Comparison of ENCODE assay signal across 8 cellular contexts in the genomic region with DNA sequence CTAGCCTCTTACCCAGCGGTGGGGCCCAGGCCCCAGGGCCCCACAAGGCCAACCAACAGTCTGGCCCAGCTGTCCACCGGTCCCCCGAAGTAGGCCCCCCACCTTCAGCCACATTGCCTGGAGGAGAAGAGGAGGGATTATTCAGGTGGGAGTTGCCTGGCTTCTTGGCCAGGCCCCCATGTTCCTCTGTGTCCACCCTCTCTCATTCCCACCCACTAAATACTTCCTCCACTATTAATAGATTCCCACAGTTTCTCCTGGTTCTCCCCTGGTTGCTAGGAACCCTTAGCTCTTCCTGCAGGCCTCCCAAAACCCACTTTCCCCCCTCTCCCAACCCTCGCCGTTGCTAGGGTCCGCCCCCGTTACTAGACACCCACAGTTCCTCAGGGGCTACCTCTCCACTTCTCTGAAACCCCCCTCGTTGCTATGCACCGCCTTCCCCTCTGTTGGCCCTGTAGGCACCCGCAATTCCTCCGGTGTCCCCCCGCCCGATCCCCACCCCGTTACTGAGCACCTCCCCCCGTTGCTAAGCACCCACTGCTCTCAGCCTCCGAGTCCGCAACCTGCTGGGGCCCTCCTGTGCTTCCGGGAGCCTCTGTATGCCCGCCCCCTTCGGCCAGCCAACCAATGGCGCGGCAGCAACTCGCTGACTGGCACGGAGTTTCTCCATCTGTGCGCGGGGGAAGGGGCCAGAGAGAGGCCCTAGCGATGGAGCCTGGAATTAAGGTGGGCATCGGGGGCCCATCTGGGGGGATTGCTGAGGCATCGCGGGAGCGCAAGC. TPM values are rescaled to one million over a fixed set of nuclear protein-coding genes. Genes with fewer than 3 reads are reported as not detected.
DNase-seq lines count a peak whose midpoint lies in the region; ATAC-seq, FAIRE-seq and TF ChIP-seq lines count a peak whose summit lies in the region.

No MANE protein-coding gene starts in this region.

- 13% methylated on average over 22 of the region's 31 CpGs; no CpG with 5 or more reads in 1 of the 2 experiments for WGBS in H1 (ENCODE audit: extremely low coverage in 1 of 2, insufficient coverage in 1 of 2, insufficient read length in 1 of 2, insufficient replicate concordance in 2 of 2, low coverage in 1 of 2, low lambda C conversion rate in 2 of 2, missing lambda C conversion rate in 1 of 2), 2 experiments

- no peak overlapping the region for H3K23ac ChIP-seq in H1 (ENCODE audit: insufficient read length)

- H4K20me1 ChIP-seq in H1 (replicated peaks in 1 of 2; ENCODE audit: control insufficient read depth in 1 of 2, insufficient read depth in 2 of 2, low read length in 2 of 2): no peaks in the 10 kb centered on the region

- FAIRE-seq in H1 (lab: Jason Lieb, UNC): no peak

- no peak overlapping the region for H3K14ac ChIP-seq in H1 (ENCODE audit: insufficient read length)

- TF ChIP-seq EP300 in H1 (IDR thresholded peaks at IDR 0.05; ENCODE audit: borderline replicate concordance in 1 of 2, low read depth in 2 of 2, low read length in 2 of 2): peak in 1 of 2 experiments; percentile 12; a peak in 1 of 3 replicates

- H3K4ac ChIP-seq in H1 (replicated peaks; ENCODE audit: insufficient read length, low read depth, low read length): peak overlapping the region; percentile 21

- H2BK120ac ChIP-seq in H1 (replicated peaks; ENCODE audit: low read depth, low read length): no peak overlapping the region

- H3K4me1 Mint-ChIP-seq in CD4-positive, alpha-beta memory T cell: peaks cover 38 to 69% (median 51%) of the 10 kb centered on the region in 4 donors

- 0 out of 3 replicates have a peak, but pooled peaks of 1 of the 2 experiments have one; percentile 54 for TF ChIP-seq POLR2A in H1 (IDR thresholded peaks at IDR 0.05; ENCODE audit: control extremely low read depth in 1 of 2, low read depth in 2 of 2, low read length in 2 of 2)

- POLR2A ChIA-PET in CD4-positive, alpha-beta memory T cell (lab: Charles Lee; ENCODE audit: partially characterized antibody): interaction anchor here (0.7 kb wide), 2 partner anchors 36 to 52 kb away, joined by 3 read pairs; a partner anchor contains a TSS
- POLR2A ChIA-PET in H1 (lab: Charles Lee; ENCODE audit: partially characterized antibody): interaction anchor here (0.6 to 1.6 kb wide), 11 partner anchors 13 to 712 kb away, joined by 3 to 6 read pairs (median 3); a partner anchor contains a TSS

- H2BK15ac ChIP-seq in H1 (ENCODE audit: low read length): peak overlapping the region; percentile 55; the same call in 1 of the 2 replicates

- peak overlapping the region; percentile 84 to 94 (median 90) for H3K4me3 Mint-ChIP-seq in CD4-positive, alpha-beta memory T cell

- peak; percentile 93 to 96 (median 94) for DNase-seq in CD4-positive, alpha-beta memory T cell
- DNase-seq in HT1080 (ENCODE audit: low read depth) (peak; percentile 92), H1 (ENCODE audit: low read depth in 1 of 2, low spot score in 2 of 2) (peak; percentile 73 to 98), mesenteric fat pad (ENCODE audit: low spot score) (peak; percentile 95)
- DNase-seq in NK-92 treated with Interleukin-12 subunit alpha and Interleukin-12 subunit beta, amount 100 ng/mL, for 24 hours (lab: John Stamatoyannopoulos, UW): peak; percentile 89
- DNase-seq in activated CD8-positive, alpha-beta memory T cell treated with anti-CD3 and anti-CD28 coated beads, Interleukin-2, amount 50 U/mL, for 1 hour (ENCODE audit: extremely low read depth): peak; percentile 80
- peak; percentile 77 for DNase-seq in stimulated activated CD8-positive, alpha-beta memory T cell treated with anti-CD3 and anti-CD28 coated beads, Interleukin-12 subunit alpha, Interleukin-12 subunit beta, amount 100 ng/mL, for 24 hours (ENCODE audit: extremely low read depth)

- H2BK20ac ChIP-seq in H1 (ENCODE audit: low read length): peak overlapping the region; percentile 61; the same call in 1 of the 2 replicates

- no peak for TF ChIP-seq RAD21 in H1 (IDR thresholded peaks at IDR 0.05 in 1 of 2, conservative IDR thresholded peaks at IDR 0.05 in 1 of 2; ENCODE audit: low read depth in 2 of 2, low read length in 2 of 2)

- 0 out of 2 replicates have a peak, but pooled peaks cover 2% of the 10 kb centered on the region for H3K79me1 ChIP-seq in H1 (ENCODE audit: low read depth, low read length)

- no peaks in the 10 kb centered on the region for H3K27me3 Mint-ChIP-seq in CD4-positive, alpha-beta memory T cell

- no peaks in the 10 kb centered on the region for H3K9me3 ChIP-seq in CD4-positive, alpha-beta memory T cell (ENCODE audit: control insufficient read depth in 1 of 2, low read length in 2 of 2)
- no peaks in the 10 kb centered on the region for H3K9me3 ChIP-seq in H1 (ENCODE audit: insufficient read depth in 2 of 2, low read depth in 1 of 2, low read length in 1 of 2)

- peaks cover 0 to 1% (median 0%) of the 10 kb centered on the region in 8 donors for H3K9me3 Mint-ChIP-seq in CD4-positive, alpha-beta memory T cell

- H3K27ac Mint-ChIP-seq in CD4-positive, alpha-beta memory T cell: peak overlapping the region; percentile 96 to 99 (median 98)

- H3K9ac ChIP-seq in H1 (replicated peaks in 1 of 4; ENCODE audit: extremely low read depth in 1 of 4, low read depth in 3 of 4, low read length in 3 of 4): peak overlapping the region in 3 of 4 experiments; percentile 67 to 90 (median 68); a peak in 6 of 7 replicates

- H4K8ac ChIP-seq in H1 (ENCODE audit: extremely low read depth, insufficient read depth, low read length): no peak overlapping the region

- peaks cover 23% of the 10 kb centered on the region for H3K23me2 ChIP-seq in H1 (ENCODE audit: low read depth, low read length)

- peak overlapping the region; percentile 90; the same call in 1 of the 2 replicates for H2BK12ac ChIP-seq in H1 (ENCODE audit: low read depth, low read length)

- peak overlapping the region; percentile 93 for H3K18ac ChIP-seq in H1 (ENCODE audit: extremely low read depth, low read length)

- intact Hi-C loops in CD4-positive, alpha-beta memory T cell (cut with micrococcal nuclease): loop anchor here (1.0 to 5.0 kb wide), 4 partner anchors 24 to 102 kb away; a partner anchor contains a TSS

- H2AK5ac ChIP-seq in H1 (ENCODE audit: low read depth, low read length): peak overlapping the region; percentile 83; the same call in 1 of the 2 replicates

- H3K36me3 Mint-ChIP-seq in CD4-positive, alpha-beta memory T cell: peaks cover 16 to 41% of the 10 kb centered on the region in 2 donors

- peak overlapping the region; percentile 98 for H3K27ac ChIP-seq in CD4-positive, alpha-beta memory T cell (ENCODE audit: low read depth, low read length)
- H3K27ac ChIP-seq in H1 (ENCODE audit: low read depth, low read length): peak overlapping the region; percentile 78

- CTCF ChIA-PET in CD4-positive, alpha-beta memory T cell (lab: Charles Lee; ENCODE audit: partially characterized antibody): no interaction called here
- CTCF ChIA-PET in H1 (lab: Charles Lee; ENCODE audit: partially characterized antibody): interaction anchor here (0.7 to 1.0 kb wide), 3 partner anchors 12 to 53 kb away, joined by 3 to 4 read pairs (median 3); no protein-coding TSS in a partner anchor

- peak overlapping the region; percentile 96 for H2BK5ac ChIP-seq in H1 (ENCODE audit: low read depth, low read length)

- peak overlapping the region; percentile 46; the same call in 1 of the 2 replicates for H2AFZ ChIP-seq in H1 (ENCODE audit: low read length)

- no peak overlapping the region for H4K91ac ChIP-seq in H1 (replicated peaks; ENCODE audit: insufficient read length, low read length)

- H3K4me3 ChIP-seq in CD4-positive, alpha-beta memory T cell (ENCODE audit: low read length in 2 of 2): peak overlapping the region; percentile 53 to 78
- peak overlapping the region; percentile 72 to 94 (median 90) for H3K4me3 ChIP-seq in H1 (ENCODE audit: extremely low read depth in 1 of 4, insufficient read depth in 2 of 4, low read depth in 3 of 4, low read length in 4 of 4)

- no peaks in the 10 kb centered on the region for H3K36me3 ChIP-seq in CD4-positive, alpha-beta memory T cell (ENCODE audit: insufficient read depth, low read length)
- peaks cover 3 to 15% (median 8%) of the 10 kb centered on the region in 4 experiments; a peak in 7 of 8 replicates for H3K36me3 ChIP-seq in H1 (ENCODE audit: control insufficient read depth in 2 of 4, insufficient read depth in 4 of 4, low read length in 3 of 4)

- H3K27me3 ChIP-seq in CD4-positive, alpha-beta memory T cell (ENCODE audit: insufficient read depth, low read length): no peaks in the 10 kb centered on the region
- no peaks in the 10 kb centered on the region for H3K27me3 ChIP-seq in H1 (replicated peaks in 1 of 4; ENCODE audit: control insufficient read depth in 3 of 4, extremely low read depth in 1 of 4, insufficient read depth in 3 of 4, low read length in 3 of 4)

- H3K4me1 ChIP-seq in CD4-positive, alpha-beta memory T cell (ENCODE audit: insufficient read depth, low read length): peaks cover 50% of the 10 kb centered on the region
- peaks cover 0 to 25% (median 8%) of the 10 kb centered on the region in 4 experiments; a peak in 6 of 7 replicates for H3K4me1 ChIP-seq in H1 (replicated peaks in 1 of 4; ENCODE audit: control insufficient read depth in 3 of 4, insufficient read depth in 4 of 4, low read length in 3 of 4)

- peak; percentile 42 for ATAC-seq in GM19467 (IDR thresholded peaks at IDR 0.05; ENCODE audit: unreplicated experiment)

- peak overlapping the region; percentile 96 to 100 for H3K4me2 ChIP-seq in H1 (ENCODE audit: insufficient read depth in 1 of 2, low read depth in 2 of 2, low read length in 2 of 2)

- H3K79me2 ChIP-seq in H1 (ENCODE audit: control insufficient read depth in 1 of 2, insufficient read depth in 2 of 2, low read length in 2 of 2): peaks cover 0 to 23% of the 10 kb centered on the region in 2 experiments; a peak in 2 of 4 replicates

- peak overlapping the region; percentile 53 for H4K5ac ChIP-seq in H1 (ENCODE audit: insufficient read length, low read depth, low read length)

- H3K56ac ChIP-seq in H1 (replicated peaks; ENCODE audit: insufficient read length, low read depth, low read length): no peak overlapping the region

- TF ChIP-seq CTCF in H1 (IDR thresholded peaks at IDR 0.05; ENCODE audit: control extremely low read depth in 1 of 3, insufficient read depth in 1 of 3, low read depth in 1 of 3, low read length in 3 of 3): no peak

RNA-seq across cellular contexts. Expression of a gene that starts 2.0 kb away (rescaled TPM):
- total RNA-seq in CD4-positive, alpha-beta memory T cell: 10 to 100 TPM; 48.0 to 54.7 TPM
- 10 to 100 TPM; 20.2 to 20.4 TPM for polyA plus RNA-seq in CD4-positive, alpha-beta memory T cell
- total RNA-seq in HT1080 (2014; rRNA removed; shearing (Covaris generic)): 16.7 and 24.2 TPM in 2 replicates
- polyA plus RNA-seq in HT1080 (2015; cell fraction: cytosol; rRNA removed): 23.5 and 27.8 TPM in 2 replicates
- 76.0 and 83.5 TPM in 2 replicates for polyA plus RNA-seq in HT1080 (2015; cell fraction: nucleus; rRNA removed)
- 39.3 and 41.7 TPM in 2 replicates for total RNA-seq in H1 (2021; fragmentation: NEBNext Ultra II Directional; extraction: Animal tissue kit (Norgen Biotek cat#: 25700))
- 46.1 and 67.6 TPM in 2 replicates for polyA plus RNA-seq in H1 (2011; rRNA removed)
- 51.7 TPM for polyA plus RNA-seq in H1 (2011; cell fraction: cytosol; rRNA removed)
- polyA plus RNA-seq in H1 (2011; cell fraction: nucleus; rRNA removed): 116 TPM
- 20.5 to 45.8 TPM (median 40.6 TPM) in 4 replicates for polyA plus RNA-seq in H1 (2012, experiment 1 of 2)
- 48.3 TPM for polyA plus RNA-seq in H1 (2012, experiment 2 of 2)
- polyA plus RNA-seq in H1 (2013, experiment 1 of 2): 22.4 TPM
- 20.3 TPM for polyA plus RNA-seq in H1 (2013, experiment 2 of 2)
- 25.9 and 28.6 TPM in 2 replicates for polyA minus RNA-seq in H1 (2011; rRNA and poly(A)+ RNA removed)
- 24.7 TPM for polyA minus RNA-seq in H1 (2011; cell fraction: cytosol; rRNA and poly(A)+ RNA removed)
- polyA minus RNA-seq in H1 (2011; cell fraction: nucleus; rRNA and poly(A)+ RNA removed): 35.4 TPM
- 16.8 TPM for total RNA-seq in mesenteric fat pad

RNA-seq across cellular contexts. Expression of a gene that starts 2.2 kb away (rescaled TPM):
- total RNA-seq in CD4-positive, alpha-beta memory T cell: 10 to 100 TPM in 1 of 2 experiments, 1 to 10 TPM in 1; 8.1 to 10.2 TPM
- 1 to 10 TPM; 1.9 to 7.2 TPM for polyA plus RNA-seq in CD4-positive, alpha-beta memory T cell
- total RNA-seq in HT1080 (2014; rRNA removed; shearing (Covaris generic)): 5.1 and 5.2 TPM in 2 replicates
- 7.4 and 8.3 TPM in 2 replicates for polyA plus RNA-seq in HT1080 (2015; cell fraction: cytosol; rRNA removed)
- polyA plus RNA-seq in HT1080 (2015; cell fraction: nucleus; rRNA removed): 10.0 and 12.6 TPM in 2 replicates
- 8.9 and 9.5 TPM in 2 replicates for total RNA-seq in H1 (2021; fragmentation: NEBNext Ultra II Directional; extraction: Animal tissue kit (Norgen Biotek cat#: 25700))
- polyA plus RNA-seq in H1 (2011; rRNA removed): 5.2 and 7.8 TPM in 2 replicates
- 7.0 TPM for polyA plus RNA-seq in H1 (2011; cell fraction: cytosol; rRNA removed)
- polyA plus RNA-seq in H1 (2011; cell fraction: nucleus; rRNA removed): 12.2 TPM
- 6.0 to 9.0 TPM (median 8.9 TPM) in 4 replicates for polyA plus RNA-seq in H1 (2012, experiment 1 of 2)
- polyA plus RNA-seq in H1 (2012, experiment 2 of 2): 8.4 TPM
- 3.4 TPM for polyA plus RNA-seq in H1 (2013, experiment 1 of 2)
- polyA plus RNA-seq in H1 (2013, experiment 2 of 2): 3.4 TPM
- 8.5 and 11.8 TPM in 2 replicates for polyA minus RNA-seq in H1 (2011; rRNA and poly(A)+ RNA removed)
- polyA minus RNA-seq in H1 (2011; cell fraction: cytosol; rRNA and poly(A)+ RNA removed): 6.2 TPM
- 7.3 TPM for polyA minus RNA-seq in H1 (2011; cell fraction: nucleus; rRNA and poly(A)+ RNA removed)
- total RNA-seq in mesenteric fat pad: 53.1 TPM

RNA-seq across cellular contexts. Expression of a gene that starts 24.3 kb away (rescaled TPM):
- 10 to 100 TPM; 15.8 to 20.2 TPM for total RNA-seq in CD4-positive, alpha-beta memory T cell
- polyA plus RNA-seq in CD4-positive, alpha-beta memory T cell: 1 to 10 TPM in 1 of 2 donors, under 1 TPM in 1; 0.35 to 1.6 TPM
- total RNA-seq in HT1080 (2014; rRNA removed; shearing (Covaris generic)): 10.9 and 16.4 TPM in 2 replicates
- polyA plus RNA-seq in HT1080 (2015; cell fraction: cytosol; rRNA removed): 32.3 and 33.7 TPM in 2 replicates
- polyA plus RNA-seq in HT1080 (2015; cell fraction: nucleus; rRNA removed): 52.5 and 53.7 TPM in 2 replicates
- 24.8 and 29.4 TPM in 2 replicates for total RNA-seq in H1 (2021; fragmentation: NEBNext Ultra II Directional; extraction: Animal tissue kit (Norgen Biotek cat#: 25700))
- 13.5 and 20.0 TPM in 2 replicates for polyA plus RNA-seq in H1 (2011; rRNA removed)
- 10.3 TPM for polyA plus RNA-seq in H1 (2011; cell fraction: cytosol; rRNA removed)
- 22.0 TPM for polyA plus RNA-seq in H1 (2011; cell fraction: nucleus; rRNA removed)
- polyA plus RNA-seq in H1 (2012, experiment 1 of 2): 7.0 to 14.8 TPM (median 13.2 TPM) in 4 replicates
- polyA plus RNA-seq in H1 (2012, experiment 2 of 2): 9.5 TPM
- 11.1 TPM for polyA plus RNA-seq in H1 (2013, experiment 1 of 2)
- polyA plus RNA-seq in H1 (2013, experiment 2 of 2): 10.7 TPM
- polyA minus RNA-seq in H1 (2011; rRNA and poly(A)+ RNA removed): 9.9 and 10.0 TPM in 2 replicates
- polyA minus RNA-seq in H1 (2011; cell fraction: cytosol; rRNA and poly(A)+ RNA removed): 6.8 TPM
- polyA minus RNA-seq in H1 (2011; cell fraction: nucleus; rRNA and poly(A)+ RNA removed): 14.0 TPM
- total RNA-seq in mesenteric fat pad: 63.8 TPM

RNA-seq across cellular contexts. Expression of a gene that starts 35.6 kb away (rescaled TPM):
- 1 to 10 TPM; 5.2 to 5.5 TPM for total RNA-seq in CD4-positive, alpha-beta memory T cell
- 1 to 10 TPM in 1 of 2 donors, under 1 TPM in 1; 0.26 to 2.8 TPM for polyA plus RNA-seq in CD4-positive, alpha-beta memory T cell
- 0.97 and 1.6 TPM in 2 replicates for total RNA-seq in HT1080 (2014; rRNA removed; shearing (Covaris generic))
- polyA plus RNA-seq in HT1080 (2015; cell fraction: cytosol; rRNA removed): 16.9 and 18.2 TPM in 2 replicates
- 21.8 and 26.5 TPM in 2 replicates for polyA plus RNA-seq in HT1080 (2015; cell fraction: nucleus; rRNA removed)
- total RNA-seq in H1 (2021; fragmentation: NEBNext Ultra II Directional; extraction: Animal tissue kit (Norgen Biotek cat#: 25700)): 24.8 and 26.5 TPM in 2 replicates
- polyA plus RNA-seq in H1 (2011; rRNA removed): 24.1 and 30.3 TPM in 2 replicates
- polyA plus RNA-seq in H1 (2011; cell fraction: cytosol; rRNA removed): 15.6 TPM
- polyA plus RNA-seq in H1 (2011; cell fraction: nucleus; rRNA removed): 50.3 TPM
- polyA plus RNA-seq in H1 (2012, experiment 1 of 2): 25.7 to 38.2 TPM (median 32.4 TPM) in 4 replicates
- 21.4 TPM for polyA plus RNA-seq in H1 (2012, experiment 2 of 2)
- polyA plus RNA-seq in H1 (2013, experiment 1 of 2): 16.8 TPM
- 15.6 TPM for polyA plus RNA-seq in H1 (2013, experiment 2 of 2)
- polyA minus RNA-seq in H1 (2011; rRNA and poly(A)+ RNA removed): 10.9 and 13.6 TPM in 2 replicates
- polyA minus RNA-seq in H1 (2011; cell fraction: cytosol; rRNA and poly(A)+ RNA removed): 18.9 TPM
- 10.9 TPM for polyA minus RNA-seq in H1 (2011; cell fraction: nucleus; rRNA and poly(A)+ RNA removed)
- 5.6 TPM for total RNA-seq in mesenteric fat pad

RNA-seq across cellular contexts. Expression of a gene that starts 36.3 kb away (rescaled TPM):
- total RNA-seq in CD4-positive, alpha-beta memory T cell: 10 to 100 TPM; 93.3 to 95.7 TPM
- polyA plus RNA-seq in CD4-positive, alpha-beta memory T cell: 10 to 100 TPM; 48.8 to 63.9 TPM
- 257 and 375 TPM in 2 replicates for total RNA-seq in HT1080 (2014; rRNA removed; shearing (Covaris generic))
- 162 and 191 TPM in 2 replicates for polyA plus RNA-seq in HT1080 (2015; cell fraction: cytosol; rRNA removed)
- 169 and 192 TPM in 2 replicates for polyA plus RNA-seq in HT1080 (2015; cell fraction: nucleus; rRNA removed)
- 201 and 220 TPM in 2 replicates for total RNA-seq in H1 (2021; fragmentation: NEBNext Ultra II Directional; extraction: Animal tissue kit (Norgen Biotek cat#: 25700))
- 202 and 283 TPM in 2 replicates for polyA plus RNA-seq in H1 (2011; rRNA removed)
- 244 TPM for polyA plus RNA-seq in H1 (2011; cell fraction: cytosol; rRNA removed)
- 580 TPM for polyA plus RNA-seq in H1 (2011; cell fraction: nucleus; rRNA removed)
- polyA plus RNA-seq in H1 (2012, experiment 1 of 2): 183 to 289 TPM (median 274 TPM) in 4 replicates
- polyA plus RNA-seq in H1 (2012, experiment 2 of 2): 187 TPM
- 254 TPM for polyA plus RNA-seq in H1 (2013, experiment 1 of 2)
- polyA plus RNA-seq in H1 (2013, experiment 2 of 2): 247 TPM
- 310 and 364 TPM in 2 replicates for polyA minus RNA-seq in H1 (2011; rRNA and poly(A)+ RNA removed)
- 247 TPM for polyA minus RNA-seq in H1 (2011; cell fraction: cytosol; rRNA and poly(A)+ RNA removed)
- polyA minus RNA-seq in H1 (2011; cell fraction: nucleus; rRNA and poly(A)+ RNA removed): 135 TPM
- total RNA-seq in mesenteric fat pad: 41.3 TPM

Comparison
In these comparisons a context has a peak if more than half of its experiments do, and no peak if none do; other contexts are left out.
1. Peak in every context shown above with its lines: DNase-seq, ATAC-seq, H3K4me3 ChIP-seq and H3K27ac ChIP-seq.